8 cellular contexts compared by ENCODE assay signal in genomic region chr12:117968826-117969659, GRCh38. TPM values are rescaled to one million over a fixed set of nuclear protein-coding genes. Genes with fewer than 3 reads are reported as not detected.
A peak's percentile ranks its signal among the peaks of the same experiment; 100 is the strongest.
DNase-seq lines count a peak whose midpoint lies in the region; ATAC-seq and TF ChIP-seq lines count a peak whose summit lies in the region.

Gene KSR2, minus strand, starts transcription at chr12:117968990. Its CDS starts 735 bp downstream, at chr12:117968255.

- intact Hi-C loops in A673 (cut with micrococcal nuclease; ENCODE audit: unreplicated experiment) = no loop called here

- 0 to 2% methylated on average over 1 to 11 of the region's 86 CpGs for WGBS in gastroesophageal sphincter (ENCODE audit: low coverage in 1 of 2), 2 donors

- H3K4me1 ChIP-seq in A673 (ENCODE audit: insufficient read depth, low read length, poor library complexity, severe bottlenecking) (no peaks in the 10 kb centered on the region), gastroesophageal sphincter (peaks cover 0 to 10% (median 0%) of the 10 kb centered on the region in 3 donors)

- CTCF ChIA-PET in A673 (lab: Charles Lee) = no interaction called here

- H3K9me3 ChIP-seq in A673 (ENCODE audit: low read depth, low read length, poor library complexity, severe bottlenecking) (no peaks in the 10 kb centered on the region), gastroesophageal sphincter (peaks cover 0 to 31% (median 0%) of the 10 kb centered on the region in 3 donors)

- no peak for TF ChIP-seq POLR2A in gastroesophageal sphincter (IDR thresholded peaks at IDR 0.05)

- POLR2A ChIA-PET in A673 (lab: Charles Lee; ENCODE audit: low non-redundant PET) = interaction anchor here (0.7 kb wide), 1 partner anchor 769 kb away, joined by 3 read pairs; no protein-coding TSS in a partner anchor

- TF ChIP-seq CTCF in A673 (conservative IDR thresholded peaks at IDR 0.05; ENCODE audit: low read depth, low read length) = no peak
- TF ChIP-seq CTCF in gastroesophageal sphincter (IDR thresholded peaks at IDR 0.05) = no peak

- DNase-seq in A673 (ENCODE audit: low spot score) = peak; percentile 63
- DNase-seq in NCI-H774 (lab: John Stamatoyannopoulos, UW) = peak; percentile 99
- peak; percentile 6 to 43 for DNase-seq in activated T-helper 1 cell treated with anti-CD3 and anti-CD28 coated beads, Interleukin-2, amount 50 U/mL, for 16 hours (ENCODE audit: low read depth in 1 of 2, low spot score in 1 of 2)
- DNase-seq in glomerular visceral epithelial cell (ENCODE audit: extremely low spot score) = peak; percentile 64
- DNase-seq in putamen (ENCODE audit: low spot score) = peak; percentile 77

- H3K27ac ChIP-seq in A673 (ENCODE audit: low read depth, low read length, poor library complexity, severe bottlenecking) (no peak within 1 kb of the TSS), gastroesophageal sphincter (no peak within 1 kb of the TSS)

- H3K36me3 ChIP-seq in A673 (ENCODE audit: insufficient read depth, low read length, poor library complexity, severe bottlenecking) (no peaks in the 10 kb centered on the region), gastroesophageal sphincter (no peaks in the 10 kb centered on the region)

- H3K27me3 ChIP-seq in A673 (replicated peaks; ENCODE audit: insufficient read depth, low read depth, low read length, poor library complexity) (peaks cover 66% of the 10 kb centered on the region), gastroesophageal sphincter (peaks cover 76% of the 10 kb centered on the region)

- H3K4me3 ChIP-seq in A673 (ENCODE audit: low read depth, low read length, poor library complexity, severe bottlenecking) (peak within 1 kb of the TSS; percentile 49), gastroesophageal sphincter (peak within 1 kb of the TSS in 1 of 2 donors; percentile 38)

- BruUV-seq in A673 (replicated peaks; lab: Mats Ljungman, UMichigan) = no TSS peak

- TF ChIP-seq EP300 in gastroesophageal sphincter (IDR thresholded peaks at IDR 0.05) = no peak

- ATAC-seq in GM18867 (IDR thresholded peaks at IDR 0.05; ENCODE audit: unreplicated experiment) = peak; percentile 84
- ATAC-seq in HG03432 (IDR thresholded peaks at IDR 0.05; ENCODE audit: unreplicated experiment) = peak; percentile 84
- no peak for ATAC-seq in gastroesophageal sphincter

RNA-seq across cellular contexts. Expression of gene KSR2, which starts in this region (rescaled TPM):
- 0.02 TPM in 1 of 2 replicates, not detected in the other for total RNA-seq in A673 (2021)
- under 1 TPM in 3 of 4 donors, not detected in 1; under 0.01 to 0.08 (median under 0.01) TPM for total RNA-seq in gastroesophageal sphincter

Comparison
In these comparisons a context has a peak if more than half of its experiments do, and no peak if none do; other contexts are left out.
1. Peak in DNase-seq and H3K4me3 ChIP-seq in A673; RNA of the gene not detected or under 1 TPM.
2. DNase-seq: peak in every context shown above with its lines; median percentile 99 in NCI-H774; 77 in putamen; 64 in glomerular visceral epithelial cell; 63 in A673; 24 in activated T-helper 1 cell treated with anti-CD3 and anti-CD28 coated beads, Interleukin-2, amount 50 U/mL, for 16 hours.